ENCODE assay signal across 8 cellular contexts in the genomic region with DNA sequence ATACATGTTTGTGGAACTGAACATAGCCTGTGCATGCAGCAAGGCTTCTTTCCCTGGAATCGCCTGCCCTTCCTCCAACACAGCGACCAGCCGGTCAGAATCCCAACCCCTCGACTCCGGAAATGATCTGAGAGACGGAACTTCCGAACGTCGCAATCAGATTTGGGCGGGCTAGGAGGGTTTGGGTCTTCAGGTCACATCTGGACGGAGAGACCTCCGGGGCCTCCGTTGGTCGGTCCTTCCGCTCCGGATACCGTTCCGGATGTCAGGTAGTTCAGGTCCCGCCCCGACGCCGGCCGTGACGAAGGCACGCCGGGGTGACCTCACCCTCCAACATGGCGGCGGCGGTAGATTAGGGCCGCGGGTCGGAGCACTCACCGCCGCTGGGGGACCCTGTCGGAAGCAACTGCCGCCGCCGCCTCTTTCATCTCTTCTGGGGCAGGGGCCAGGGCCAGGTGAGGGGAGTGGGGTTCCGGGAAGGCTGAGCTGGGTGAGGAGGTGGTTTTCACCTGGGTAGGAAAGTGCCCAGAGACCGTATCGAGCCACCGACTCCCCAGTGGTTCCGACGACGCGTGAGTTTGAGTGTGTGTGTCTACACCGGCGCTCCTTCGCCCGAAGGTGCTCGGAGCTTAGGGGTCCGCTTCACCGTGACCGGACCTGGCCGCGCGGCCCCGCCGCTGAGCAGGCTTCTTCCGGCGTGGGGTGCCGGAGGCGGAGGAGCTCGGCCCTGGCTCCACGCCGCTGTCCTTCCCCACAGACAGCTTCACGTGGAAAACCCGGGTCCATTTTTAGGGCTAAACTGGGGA. TPM values are rescaled to one million over a fixed set of nuclear protein-coding genes. Genes with fewer than 3 reads are reported as not detected.
DNase-seq lines count a peak whose midpoint lies in the region; ATAC-seq lines count a peak whose summit lies in the region.

A gene with protein sequence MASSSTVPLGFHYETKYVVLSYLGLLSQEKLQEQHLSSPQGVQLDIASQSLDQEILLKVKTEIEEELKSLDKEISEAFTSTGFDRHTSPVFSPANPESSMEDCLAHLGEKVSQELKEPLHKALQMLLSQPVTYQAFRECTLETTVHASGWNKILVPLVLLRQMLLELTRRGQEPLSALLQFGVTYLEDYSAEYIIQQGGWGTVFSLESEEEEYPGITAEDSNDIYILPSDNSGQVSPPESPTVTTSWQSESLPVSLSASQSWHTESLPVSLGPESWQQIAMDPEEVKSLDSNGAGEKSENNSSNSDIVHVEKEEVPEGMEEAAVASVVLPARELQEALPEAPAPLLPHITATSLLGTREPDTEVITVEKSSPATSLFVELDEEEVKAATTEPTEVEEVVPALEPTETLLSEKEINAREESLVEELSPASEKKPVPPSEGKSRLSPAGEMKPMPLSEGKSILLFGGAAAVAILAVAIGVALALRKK (plus strand): TSS at position 326 of the 806 bp plus-strand sequence. CDS start 16,955 bp downstream, outside the sequence.

- no peaks in the 10 kb centered on the region for H3K9me3 ChIP-seq in effector memory CD4-positive, alpha-beta T cell (ENCODE audit: control insufficient read depth, low read length)

- ATAC-seq in GM19467 (IDR thresholded peaks at IDR 0.05; ENCODE audit: unreplicated experiment), result peak; percentile 81

- POLR2A ChIA-PET in activated CD8-positive, alpha-beta memory T cell treated with anti-CD3 and anti-CD28 coated beads for 36 hours (lab: Charles Lee), result interaction anchor here (0.6 to 1.5 kb wide), 6 partner anchors 9 to 439 kb away, joined by 3 to 8 read pairs (median 5); partner anchors contain the start of gene PEX26

- H3K27ac ChIP-seq in effector memory CD4-positive, alpha-beta T cell (ENCODE audit: insufficient read depth, low read length, poor library complexity, severe bottlenecking), result peak within 1 kb of the TSS; percentile 97

- CTCF ChIA-PET in activated CD8-positive, alpha-beta memory T cell treated with anti-CD3 and anti-CD28 coated beads for 36 hours (lab: Charles Lee), result interaction anchor here (0.6 to 1.7 kb wide), 3 partner anchors 10 to 291 kb away, joined by 3 to 4 read pairs (median 3); no protein-coding TSS in a partner anchor

- H3K4me1 ChIP-seq in effector memory CD4-positive, alpha-beta T cell (ENCODE audit: control insufficient read depth, insufficient read depth, low read length, poor library complexity, severe bottlenecking), result peaks cover 13% of the 10 kb centered on the region

- H3K4me3 ChIP-seq in effector memory CD4-positive, alpha-beta T cell (ENCODE audit: insufficient read depth, low read depth, low read length, poor library complexity, severe bottlenecking), result peak within 1 kb of the TSS; percentile 79

- H3K27me3 ChIP-seq in effector memory CD4-positive, alpha-beta T cell (replicated peaks; ENCODE audit: control insufficient read depth, insufficient read depth, low read length, poor library complexity, severe bottlenecking), result no peaks in the 10 kb centered on the region

- DNase-seq in CMK (ENCODE audit: low read depth) (peak; percentile 92), HS-5 (ENCODE audit: low read depth) (peak; percentile 78), NOMO-1 (lab: John Stamatoyannopoulos, UW; ENCODE audit: unreplicated experiment in 2 of 2) (peak; percentile 83), lung microvascular endothelial cell (ENCODE audit: low read depth in 2 of 2) (peak; percentile 88 to 96)
- DNase-seq in effector memory CD4-positive, alpha-beta T cell, result peak; percentile 76 to 84 (median 76)
- peak; percentile 73 to 79 (median 77) for DNase-seq in stimulated activated CD4-positive, alpha-beta T cell treated with anti-CD3 and anti-CD28 coated beads, TNF-alpha, amount 100 ng/mL, for 4 hours (ENCODE audit: low read depth in 3 of 3)

- no peaks in the 10 kb centered on the region for H3K36me3 ChIP-seq in effector memory CD4-positive, alpha-beta T cell (ENCODE audit: control insufficient read depth, insufficient read depth, low read length)

RNA-seq across cellular contexts. Expression of the gene that starts here (rescaled TPM):
- total RNA-seq in activated CD8-positive, alpha-beta memory T cell treated with anti-CD3 and anti-CD28 coated beads for 36 hours, result 10 to 100 TPM; 37.9 to 38.7 TPM
- total RNA-seq in lung microvascular endothelial cell, result 26.0 and 28.8 TPM in 2 replicates

Comparison
In these comparisons a context has a peak if more than half of its experiments do, and no peak if none do; other contexts are left out.
1. Peak in every context shown above with its lines: DNase-seq, ATAC-seq, H3K4me3 ChIP-seq and H3K27ac ChIP-seq.